In genomic region chr4:177596035-177596434, GRCh38 we compare ENCODE assay signal across 8 cellular contexts.
A peak's percentile ranks its signal among the peaks of the same experiment; 100 is the strongest.
DNase-seq lines count a peak whose midpoint lies in the region; ATAC-seq lines count a peak whose summit lies in the region.

No MANE protein-coding gene starts in this region.

- ATAC-seq in HG03565 (IDR thresholded peaks at IDR 0.05; ENCODE audit: unreplicated experiment) (no peak), HG02759 (IDR thresholded peaks at IDR 0.05; ENCODE audit: unreplicated experiment) (no peak)

- DNase-seq in activated T-cell treated with anti-CD3 and anti-CD28 coated beads for 48 hours (ENCODE audit: low read depth) = peak; percentile 31
- DNase-seq in activated T-cell treated with anti-CD3 and anti-CD28 coated beads for 4 hours = no peak
- peak; percentile 35 to 51 for DNase-seq in activated CD4-positive, alpha-beta T cell treated with anti-CD3 and anti-CD28 coated beads, Interleukin-2, amount 50 U/mL, for 48 hours
- peak; percentile 42 for DNase-seq in hepatic stellate cell (ENCODE audit: low spot score)
- DNase-seq in stimulated activated CD8-positive, alpha-beta memory T cell treated with anti-CD3 and anti-CD28 coated beads, Interleukin-4, amount 100 ng/mL, for 48 hours = peak; percentile 52
- DNase-seq in NCI-H128 (lab: John Stamatoyannopoulos, UW; ENCODE audit: unreplicated experiment) = no peak

Comparison
In these comparisons a context has a peak if more than half of its experiments do, and no peak if none do; other contexts are left out.
1. DNase-seq: peak in activated T-cell treated with anti-CD3 and anti-CD28 coated beads for 48 hours (single experiment), activated CD4-positive, alpha-beta T cell treated with anti-CD3 and anti-CD28 coated beads, Interleukin-2, amount 50 U/mL, for 48 hours (2 of 2), hepatic stellate cell (single experiment) and stimulated activated CD8-positive, alpha-beta memory T cell treated with anti-CD3 and anti-CD28 coated beads, Interleukin-4, amount 100 ng/mL, for 48 hours (single experiment); none in activated T-cell treated with anti-CD3 and anti-CD28 coated beads for 4 hours (single experiment) and NCI-H128 (single experiment).